In genomic region chr18:49342690-49343089, GRCh38 we compare ENCODE assay signal across 16 cellular contexts.
"Had no signal": no experiment of that assay in that cellular context is flagged by ENCODE, and none has a peak within 500 bp of the region (broad histone marks: within the 10 kb centered on the region; RNA-seq: fewer than 3 reads in every experiment).

No MANE protein-coding gene starts in this region.

- ATAC-seq: activated naive CD4-positive, alpha-beta T cell treated with anti-CD3 and anti-CD28 coated beads, Interleukin-2, amount 50 U/mL, for 72 hours; foreskin keratinocyte; upper lobe of right lung had no signal

- H3K36me3 ChIP-seq: adrenal gland, cardiac muscle cell, upper lobe of right lung had no signal

- H3K27ac Mint-ChIP-seq: activated naive CD4-positive, alpha-beta T cell treated with anti-CD3 and anti-CD28 coated beads, Interleukin-2, amount 50 U/mL, for 72 hours had no signal

- H3K36me3 Mint-ChIP-seq: activated naive CD4-positive, alpha-beta T cell treated with anti-CD3 and anti-CD28 coated beads, Interleukin-2, amount 50 U/mL, for 72 hours had no signal

- H3K4me1 ChIP-seq: upper lobe of right lung had no signal

- H3K27ac ChIP-seq: adrenal gland, cardiac muscle cell, foreskin keratinocyte, upper lobe of right lung, VCaP had no signal

- H3K4me3 ChIP-seq: adrenal gland, cardiac muscle cell, lung, upper lobe of right lung had no signal

- H3K9me3 Mint-ChIP-seq: activated naive CD4-positive, alpha-beta T cell treated with anti-CD3 and anti-CD28 coated beads, Interleukin-2, amount 50 U/mL, for 72 hours had no signal

- H3K9me3 ChIP-seq: adrenal gland, upper lobe of right lung had no signal

- H3K27me3 ChIP-seq: adrenal gland, cardiac muscle cell, foreskin keratinocyte, upper lobe of right lung had no signal

- DNase-seq: activated CD4-positive, alpha-beta T cell treated with anti-CD3 and anti-CD28 coated beads for 1 hour; activated gamma-delta T cell treated with Interleukin-2 at 50 U/mL for 16 hours; adrenal gland; effector memory CD4-positive, alpha-beta T cell; hippocampal formation; islet precursor cell; occipital lobe; retina; stimulated activated naive CD4-positive, alpha-beta T cell; T-helper 2 cell; upper lobe of right lung had no signal
